Comparison of ENCODE assay signal across 1 cellular context in genomic region chr12:122190842-122191668, GRCh38.
TF ChIP-seq lines count a peak whose summit lies in the region.

No MANE protein-coding gene starts in this region.

TF ChIP-seq in HepG2, 621 proteins besides CTCF, POLR2A, EP300 and RAD21 (continues in another document):
- no peak for TF ChIP-seq TCF12 (IDR thresholded peaks at IDR 0.05)
- TF ChIP-seq TCF12 (CRISPR knock-in tag; IDR thresholded peaks at IDR 0.05), result no peak
- no peak for TF ChIP-seq HNRNPL (IDR thresholded peaks at IDR 0.05; ENCODE audit: low read depth, low read length)
- no peak for TF ChIP-seq MAZ (IDR thresholded peaks at IDR 0.05; ENCODE audit: borderline replicate concordance, low read depth, low read length)
- TF ChIP-seq MAZ (CRISPR knock-in tag; IDR thresholded peaks at IDR 0.05; ENCODE audit: low read depth), result no peak
- no peak for TF ChIP-seq NONO (IDR thresholded peaks at IDR 0.05)
- no peak for TF ChIP-seq NONO (CRISPR knock-in tag; conservative IDR thresholded peaks at IDR 0.05)
- TF ChIP-seq ZC3H4 (CRISPR knock-in tag; IDR thresholded peaks at IDR 0.05; ENCODE audit: borderline replicate concordance), result no peak
- TF ChIP-seq SP2 (CRISPR knock-in tag; IDR thresholded peaks at IDR 0.05), result no peak
- 0 out of 2 replicates have a peak, but pooled peaks have one; percentile 7 for TF ChIP-seq BHLHE40 (IDR thresholded peaks at IDR 0.05; ENCODE audit: low read length)
- TF ChIP-seq ZMYM3 (CRISPR knock-in tag; IDR thresholded peaks at IDR 0.05), result 0 out of 2 replicates have a peak, but pooled peaks have one; percentile 13
- no peak for TF ChIP-seq ZNF510 (CRISPR knock-in tag; IDR thresholded peaks at IDR 0.05; ENCODE audit: low read depth)
- TF ChIP-seq ZNF235 (CRISPR knock-in tag; IDR thresholded peaks at IDR 0.05; ENCODE audit: borderline replicate concordance), result no peak
- TF ChIP-seq ZSCAN31 (CRISPR knock-in tag; IDR thresholded peaks at IDR 0.05; ENCODE audit: low read depth), result no peak
- TF ChIP-seq TEAD2 (CRISPR knock-in tag; IDR thresholded peaks at IDR 0.05), result no peak
- TF ChIP-seq RELA (CRISPR knock-in tag; IDR thresholded peaks at IDR 0.05), result no peak
- TF ChIP-seq TRIM24 (CRISPR knock-in tag; IDR thresholded peaks at IDR 0.05), result no peak
- no peak for TF ChIP-seq MTF1 (CRISPR knock-in tag; IDR thresholded peaks at IDR 0.05)
- TF ChIP-seq, protein P1, sequence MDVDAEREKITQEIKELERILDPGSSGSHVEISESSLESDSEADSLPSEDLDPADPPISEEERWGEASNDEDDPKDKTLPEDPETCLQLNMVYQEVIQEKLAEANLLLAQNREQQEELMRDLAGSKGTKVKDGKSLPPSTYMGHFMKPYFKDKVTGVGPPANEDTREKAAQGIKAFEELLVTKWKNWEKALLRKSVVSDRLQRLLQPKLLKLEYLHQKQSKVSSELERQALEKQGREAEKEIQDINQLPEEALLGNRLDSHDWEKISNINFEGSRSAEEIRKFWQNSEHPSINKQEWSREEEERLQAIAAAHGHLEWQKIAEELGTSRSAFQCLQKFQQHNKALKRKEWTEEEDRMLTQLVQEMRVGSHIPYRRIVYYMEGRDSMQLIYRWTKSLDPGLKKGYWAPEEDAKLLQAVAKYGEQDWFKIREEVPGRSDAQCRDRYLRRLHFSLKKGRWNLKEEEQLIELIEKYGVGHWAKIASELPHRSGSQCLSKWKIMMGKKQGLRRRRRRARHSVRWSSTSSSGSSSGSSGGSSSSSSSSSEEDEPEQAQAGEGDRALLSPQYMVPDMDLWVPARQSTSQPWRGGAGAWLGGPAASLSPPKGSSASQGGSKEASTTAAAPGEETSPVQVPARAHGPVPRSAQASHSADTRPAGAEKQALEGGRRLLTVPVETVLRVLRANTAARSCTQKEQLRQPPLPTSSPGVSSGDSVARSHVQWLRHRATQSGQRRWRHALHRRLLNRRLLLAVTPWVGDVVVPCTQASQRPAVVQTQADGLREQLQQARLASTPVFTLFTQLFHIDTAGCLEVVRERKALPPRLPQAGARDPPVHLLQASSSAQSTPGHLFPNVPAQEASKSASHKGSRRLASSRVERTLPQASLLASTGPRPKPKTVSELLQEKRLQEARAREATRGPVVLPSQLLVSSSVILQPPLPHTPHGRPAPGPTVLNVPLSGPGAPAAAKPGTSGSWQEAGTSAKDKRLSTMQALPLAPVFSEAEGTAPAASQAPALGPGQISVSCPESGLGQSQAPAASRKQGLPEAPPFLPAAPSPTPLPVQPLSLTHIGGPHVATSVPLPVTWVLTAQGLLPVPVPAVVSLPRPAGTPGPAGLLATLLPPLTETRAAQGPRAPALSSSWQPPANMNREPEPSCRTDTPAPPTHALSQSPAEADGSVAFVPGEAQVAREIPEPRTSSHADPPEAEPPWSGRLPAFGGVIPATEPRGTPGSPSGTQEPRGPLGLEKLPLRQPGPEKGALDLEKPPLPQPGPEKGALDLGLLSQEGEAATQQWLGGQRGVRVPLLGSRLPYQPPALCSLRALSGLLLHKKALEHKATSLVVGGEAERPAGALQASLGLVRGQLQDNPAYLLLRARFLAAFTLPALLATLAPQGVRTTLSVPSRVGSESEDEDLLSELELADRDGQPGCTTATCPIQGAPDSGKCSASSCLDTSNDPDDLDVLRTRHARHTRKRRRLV (CRISPR knock-in tag; IDR thresholded peaks at IDR 0.05), result no peak
- no peak for TF ChIP-seq MEIS2 (CRISPR knock-in tag; IDR thresholded peaks at IDR 0.05)
- no peak for TF ChIP-seq NFYC (CRISPR knock-in tag; IDR thresholded peaks at IDR 0.05)
- no peak for TF ChIP-seq PHF5A (CRISPR knock-in tag; IDR thresholded peaks at IDR 0.05; ENCODE audit: low read depth, unreplicated experiment)
- TF ChIP-seq, protein P2, sequence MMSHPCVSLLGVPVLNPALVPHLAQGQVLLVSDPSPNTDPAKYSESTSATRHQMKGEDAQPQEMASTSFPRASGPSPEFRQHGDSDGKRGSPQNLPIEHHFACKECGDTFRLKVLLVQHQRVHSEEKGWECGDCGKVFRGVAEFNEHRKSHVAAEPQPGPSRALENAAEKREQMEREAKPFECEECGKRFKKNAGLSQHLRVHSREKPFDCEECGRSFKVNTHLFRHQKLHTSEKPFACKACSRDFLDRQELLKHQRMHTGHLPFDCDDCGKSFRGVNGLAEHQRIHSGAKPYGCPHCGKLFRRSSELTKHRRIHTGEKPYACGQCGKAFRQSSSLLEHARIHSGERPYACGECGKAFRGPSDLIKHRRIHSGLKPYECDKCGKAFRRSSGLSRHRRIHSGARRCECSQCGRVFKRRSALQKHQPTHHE (CRISPR knock-in tag; IDR thresholded peaks at IDR 0.05; ENCODE audit: borderline replicate concordance), result no peak
- TF ChIP-seq, protein P3, sequence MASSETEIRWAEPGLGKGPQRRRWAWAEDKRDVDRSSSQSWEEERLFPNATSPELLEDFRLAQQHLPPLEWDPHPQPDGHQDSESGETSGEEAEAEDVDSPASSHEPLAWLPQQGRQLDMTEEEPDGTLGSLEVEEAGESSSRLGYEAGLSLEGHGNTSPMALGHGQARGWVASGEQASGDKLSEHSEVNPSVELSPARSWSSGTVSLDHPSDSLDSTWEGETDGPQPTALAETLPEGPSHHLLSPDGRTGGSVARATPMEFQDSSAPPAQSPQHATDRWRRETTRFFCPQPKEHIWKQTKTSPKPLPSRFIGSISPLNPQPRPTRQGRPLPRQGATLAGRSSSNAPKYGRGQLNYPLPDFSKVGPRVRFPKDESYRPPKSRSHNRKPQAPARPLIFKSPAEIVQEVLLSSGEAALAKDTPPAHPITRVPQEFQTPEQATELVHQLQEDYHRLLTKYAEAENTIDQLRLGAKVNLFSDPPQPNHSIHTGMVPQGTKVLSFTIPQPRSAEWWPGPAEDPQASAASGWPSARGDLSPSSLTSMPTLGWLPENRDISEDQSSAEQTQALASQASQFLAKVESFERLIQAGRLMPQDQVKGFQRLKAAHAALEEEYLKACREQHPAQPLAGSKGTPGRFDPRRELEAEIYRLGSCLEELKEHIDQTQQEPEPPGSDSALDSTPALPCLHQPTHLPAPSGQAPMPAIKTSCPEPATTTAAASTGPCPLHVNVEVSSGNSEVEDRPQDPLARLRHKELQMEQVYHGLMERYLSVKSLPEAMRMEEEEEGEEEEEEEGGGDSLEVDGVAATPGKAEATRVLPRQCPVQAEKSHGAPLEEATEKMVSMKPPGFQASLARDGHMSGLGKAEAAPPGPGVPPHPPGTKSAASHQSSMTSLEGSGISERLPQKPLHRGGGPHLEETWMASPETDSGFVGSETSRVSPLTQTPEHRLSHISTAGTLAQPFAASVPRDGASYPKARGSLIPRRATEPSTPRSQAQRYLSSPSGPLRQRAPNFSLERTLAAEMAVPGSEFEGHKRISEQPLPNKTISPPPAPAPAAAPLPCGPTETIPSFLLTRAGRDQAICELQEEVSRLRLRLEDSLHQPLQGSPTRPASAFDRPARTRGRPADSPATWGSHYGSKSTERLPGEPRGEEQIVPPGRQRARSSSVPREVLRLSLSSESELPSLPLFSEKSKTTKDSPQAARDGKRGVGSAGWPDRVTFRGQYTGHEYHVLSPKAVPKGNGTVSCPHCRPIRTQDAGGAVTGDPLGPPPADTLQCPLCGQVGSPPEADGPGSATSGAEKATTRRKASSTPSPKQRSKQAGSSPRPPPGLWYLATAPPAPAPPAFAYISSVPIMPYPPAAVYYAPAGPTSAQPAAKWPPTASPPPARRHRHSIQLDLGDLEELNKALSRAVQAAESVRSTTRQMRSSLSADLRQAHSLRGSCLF (CRISPR knock-in tag; IDR thresholded peaks at IDR 0.05; ENCODE audit: borderline replicate concordance), result no peak
- TF ChIP-seq, protein P4, sequence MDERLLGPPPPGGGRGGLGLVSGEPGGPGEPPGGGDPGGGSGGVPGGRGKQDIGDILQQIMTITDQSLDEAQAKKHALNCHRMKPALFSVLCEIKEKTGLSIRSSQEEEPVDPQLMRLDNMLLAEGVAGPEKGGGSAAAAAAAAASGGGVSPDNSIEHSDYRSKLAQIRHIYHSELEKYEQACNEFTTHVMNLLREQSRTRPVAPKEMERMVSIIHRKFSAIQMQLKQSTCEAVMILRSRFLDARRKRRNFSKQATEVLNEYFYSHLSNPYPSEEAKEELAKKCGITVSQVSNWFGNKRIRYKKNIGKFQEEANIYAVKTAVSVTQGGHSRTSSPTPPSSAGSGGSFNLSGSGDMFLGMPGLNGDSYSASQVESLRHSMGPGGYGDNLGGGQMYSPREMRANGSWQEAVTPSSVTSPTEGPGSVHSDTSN (CRISPR knock-in tag; IDR thresholded peaks at IDR 0.05), result no peak
- no peak for TF ChIP-seq ZNF33A (CRISPR knock-in tag; IDR thresholded peaks at IDR 0.05; ENCODE audit: borderline replicate concordance)
- TF ChIP-seq ZNF614 (CRISPR knock-in tag; IDR thresholded peaks at IDR 0.05; ENCODE audit: borderline replicate concordance), result no peak
- no peak for TF ChIP-seq HNRNPLL (IDR thresholded peaks at IDR 0.05; ENCODE audit: low read depth, low read length, poor library complexity, severe bottlenecking)
- TF ChIP-seq ASH2L (IDR thresholded peaks at IDR 0.05; ENCODE audit: insufficient read length, low read depth, low read length), result no peak
- peak; percentile 32; the same call in 1 of the 2 replicates for TF ChIP-seq ZNF362 (CRISPR knock-in tag; IDR thresholded peaks at IDR 0.05; ENCODE audit: borderline replicate concordance)
- peak; percentile 88 for TF ChIP-seq STAG1 (CRISPR knock-in tag; IDR thresholded peaks at IDR 0.05)
- no peak for TF ChIP-seq TARDBP (CRISPR knock-in tag; IDR thresholded peaks at IDR 0.05)
- no peak for TF ChIP-seq TBX2 (CRISPR knock-in tag; IDR thresholded peaks at IDR 0.05; ENCODE audit: borderline replicate concordance)
- TF ChIP-seq KDM6A (CRISPR knock-in tag; IDR thresholded peaks at IDR 0.05; ENCODE audit: low read depth), result no peak
- TF ChIP-seq ZNF766 (CRISPR knock-in tag; IDR thresholded peaks at IDR 0.05; ENCODE audit: borderline replicate concordance), result no peak
- no peak for TF ChIP-seq SMARCE1 (IDR thresholded peaks at IDR 0.05; ENCODE audit: borderline replicate concordance)
- no peak for TF ChIP-seq JUND (CRISPR knock-in tag; IDR thresholded peaks at IDR 0.05)
- no peak for TF ChIP-seq GMEB1 (CRISPR knock-in tag; IDR thresholded peaks at IDR 0.05; ENCODE audit: borderline replicate concordance)
- TF ChIP-seq, protein P5, sequence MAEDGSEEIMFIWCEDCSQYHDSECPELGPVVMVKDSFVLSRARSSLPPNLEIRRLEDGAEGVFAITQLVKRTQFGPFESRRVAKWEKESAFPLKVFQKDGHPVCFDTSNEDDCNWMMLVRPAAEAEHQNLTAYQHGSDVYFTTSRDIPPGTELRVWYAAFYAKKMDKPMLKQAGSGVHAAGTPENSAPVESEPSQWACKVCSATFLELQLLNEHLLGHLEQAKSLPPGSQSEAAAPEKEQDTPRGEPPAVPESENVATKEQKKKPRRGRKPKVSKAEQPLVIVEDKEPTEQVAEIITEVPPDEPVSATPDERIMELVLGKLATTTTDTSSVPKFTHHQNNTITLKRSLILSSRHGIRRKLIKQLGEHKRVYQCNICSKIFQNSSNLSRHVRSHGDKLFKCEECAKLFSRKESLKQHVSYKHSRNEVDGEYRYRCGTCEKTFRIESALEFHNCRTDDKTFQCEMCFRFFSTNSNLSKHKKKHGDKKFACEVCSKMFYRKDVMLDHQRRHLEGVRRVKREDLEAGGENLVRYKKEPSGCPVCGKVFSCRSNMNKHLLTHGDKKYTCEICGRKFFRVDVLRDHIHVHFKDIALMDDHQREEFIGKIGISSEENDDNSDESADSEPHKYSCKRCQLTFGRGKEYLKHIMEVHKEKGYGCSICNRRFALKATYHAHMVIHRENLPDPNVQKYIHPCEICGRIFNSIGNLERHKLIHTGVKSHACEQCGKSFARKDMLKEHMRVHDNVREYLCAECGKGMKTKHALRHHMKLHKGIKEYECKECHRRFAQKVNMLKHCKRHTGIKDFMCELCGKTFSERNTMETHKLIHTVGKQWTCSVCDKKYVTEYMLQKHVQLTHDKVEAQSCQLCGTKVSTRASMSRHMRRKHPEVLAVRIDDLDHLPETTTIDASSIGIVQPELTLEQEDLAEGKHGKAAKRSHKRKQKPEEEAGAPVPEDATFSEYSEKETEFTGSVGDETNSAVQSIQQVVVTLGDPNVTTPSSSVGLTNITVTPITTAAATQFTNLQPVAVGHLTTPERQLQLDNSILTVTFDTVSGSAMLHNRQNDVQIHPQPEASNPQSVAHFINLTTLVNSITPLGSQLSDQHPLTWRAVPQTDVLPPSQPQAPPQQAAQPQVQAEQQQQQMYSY (CRISPR knock-in tag; IDR thresholded peaks at IDR 0.05), result no peak
- TF ChIP-seq ZNF124 (CRISPR knock-in tag; IDR thresholded peaks at IDR 0.05), result no peak
- TF ChIP-seq REL (CRISPR knock-in tag; conservative IDR thresholded peaks at IDR 0.05), result no peak
- no peak for TF ChIP-seq KMT2A (CRISPR knock-in tag; IDR thresholded peaks at IDR 0.05)
- TF ChIP-seq, protein P6, sequence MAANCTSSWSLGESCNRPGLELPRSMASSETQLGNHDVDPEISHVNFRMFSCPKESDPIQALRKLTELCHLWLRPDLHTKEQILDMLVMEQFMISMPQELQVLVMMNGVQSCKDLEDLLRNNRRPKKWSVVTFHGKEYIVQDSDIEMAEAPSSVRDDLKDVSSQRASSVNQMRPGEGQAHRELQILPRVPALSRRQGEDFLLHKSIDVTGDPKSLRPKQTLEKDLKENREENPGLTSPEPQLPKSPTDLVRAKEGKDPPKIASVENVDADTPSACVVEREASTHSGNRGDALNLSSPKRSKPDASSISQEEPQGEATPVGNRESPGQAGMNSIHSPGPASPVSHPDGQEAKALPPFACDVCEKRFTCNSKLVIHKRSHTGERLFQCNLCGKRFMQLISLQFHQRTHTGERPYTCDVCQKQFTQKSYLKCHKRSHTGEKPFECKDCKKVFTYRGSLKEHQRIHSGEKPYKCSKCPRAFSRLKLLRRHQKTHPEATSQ (CRISPR knock-in tag; IDR thresholded peaks at IDR 0.05; ENCODE audit: borderline replicate concordance), result no peak
- TF ChIP-seq MEF2D (CRISPR knock-in tag; IDR thresholded peaks at IDR 0.05), result no peak
- TF ChIP-seq SMC3 (IDR thresholded peaks at IDR 0.05; ENCODE audit: low read length), result peak; percentile 92
